In the genomic region with DNA sequence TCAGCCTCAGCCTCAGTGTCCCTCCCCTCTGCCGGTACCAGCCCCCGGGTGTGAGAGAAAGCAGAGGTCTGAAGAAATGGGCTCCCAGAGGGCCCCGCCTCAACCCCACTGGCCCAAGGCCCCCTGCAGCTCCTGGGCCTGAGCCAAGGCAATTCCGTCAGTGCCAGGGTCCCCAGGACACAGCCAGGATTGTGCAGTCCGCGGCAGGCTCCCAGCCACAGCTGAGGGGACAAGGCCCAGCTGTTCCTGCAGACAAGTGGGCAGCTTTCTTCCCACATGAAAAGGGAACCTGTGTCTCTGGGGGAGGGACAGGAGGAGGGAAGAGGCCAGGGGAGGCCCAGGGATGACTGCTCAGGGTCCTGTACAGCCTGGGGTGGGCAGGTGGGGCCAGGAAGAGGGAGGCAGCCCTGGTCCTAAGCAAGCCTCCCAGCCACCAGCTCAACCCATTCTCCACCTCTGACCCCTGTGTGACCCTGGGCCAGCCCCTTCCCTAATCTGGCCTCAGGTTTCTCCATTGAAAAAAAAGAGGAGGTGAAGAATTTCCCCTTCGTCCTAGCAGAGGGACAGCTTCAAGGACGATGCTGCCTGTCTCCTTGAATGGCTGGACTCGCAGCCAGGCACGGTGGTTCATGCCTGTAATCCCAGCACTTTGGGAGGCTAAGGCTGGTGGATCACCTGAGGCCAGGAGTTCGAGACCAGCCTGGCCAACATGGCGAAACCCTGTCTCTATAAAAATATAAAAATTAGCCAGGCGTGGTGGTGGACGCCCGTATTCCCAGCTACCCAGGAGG, we compare ENCODE assay signal across 26 cellular contexts. TPM values are rescaled to one million over a fixed set of nuclear protein-coding genes. Genes with fewer than 3 reads are reported as not detected.
DNase-seq lines count a peak whose midpoint lies in the region; TF ChIP-seq lines count a peak whose summit lies in the region.
"Had no signal": no experiment of that assay in that cellular context is flagged by ENCODE, and none has a peak within 500 bp of the region (broad histone marks: within the 10 kb centered on the region; RNA-seq: fewer than 3 reads in every experiment).

No MANE protein-coding gene starts in this region.

- no peaks in the 10 kb centered on the region for H3K9me3 ChIP-seq in MG63
- H3K9me3 ChIP-seq: ascending aorta, thoracic aorta had no signal

- no peak overlapping the region for H3K4me3 ChIP-seq in MG63
- H3K4me3 ChIP-seq: ascending aorta, thoracic aorta had no signal

- no peak overlapping the region for H3K27ac Mint-ChIP-seq in glutamatergic neuron (ENCODE audit: unreplicated experiment)
- H3K27ac Mint-ChIP-seq in nephron progenitor cell = no peak overlapping the region
- H3K27ac Mint-ChIP-seq: activated naive CD4-positive, alpha-beta T cell treated with anti-CD3 and anti-CD28 coated beads, Interleukin-2, amount 10 ng/mL, durations not matched to agents 7 days and 5 days; activated T-cell treated with anti-CD3 and anti-CD28 coated beads, Interleukin-2, amount 50 U/mL, for 24 hours; CD4-positive, alpha-beta T cell; naive thymus-derived CD8-positive, alpha-beta T cell; progenitor cell of endocrine pancreas had no signal

- peaks cover 3% of the 10 kb centered on the region for H3K4me1 Mint-ChIP-seq in glutamatergic neuron (ENCODE audit: low read depth, unreplicated experiment)
- H3K4me1 Mint-ChIP-seq in nephron progenitor cell = peaks cover 27% of the 10 kb centered on the region
- H3K4me1 Mint-ChIP-seq: activated naive CD4-positive, alpha-beta T cell treated with anti-CD3 and anti-CD28 coated beads, Interleukin-2, amount 10 ng/mL, durations not matched to agents 7 days and 5 days; central memory CD8-positive, alpha-beta T cell; naive thymus-derived CD8-positive, alpha-beta T cell had no signal

- H3K27me3 Mint-ChIP-seq in glutamatergic neuron (ENCODE audit: unreplicated experiment) (peaks cover 12% of the 10 kb centered on the region), nephron progenitor cell (ENCODE audit: low read depth, poor library complexity) (peaks cover 17% of the 10 kb centered on the region)
- H3K27me3 Mint-ChIP-seq: activated naive CD4-positive, alpha-beta T cell treated with anti-CD3 and anti-CD28 coated beads, Interleukin-2, amount 10 ng/mL, durations not matched to agents 7 days and 5 days had no signal

- H3K36me3 ChIP-seq in MG63 = no peaks in the 10 kb centered on the region
- H3K36me3 ChIP-seq: ascending aorta, thoracic aorta had no signal

- DNase-seq in anterior cingulate cortex (lab: John Stamatoyannopoulos, UW) (peak in 55 of 58 donors; percentile 33 to 98 (median 83)), glutamatergic neuron (peak; percentile 3), nephron progenitor cell (peak; percentile 29), superior temporal gyrus (ENCODE audit: extremely low spot score) (peak; percentile 96), KG1 (lab: John Stamatoyannopoulos, UW) (no peak), NOMO-1 (lab: John Stamatoyannopoulos, UW; ENCODE audit: unreplicated experiment in 2 of 2) (no peak), MG63 (no peak)
- DNase-seq: activated CD4-positive, alpha-beta T cell treated with anti-CD3 and anti-CD28 coated beads for 1 hour; activated naive CD4-positive, alpha-beta T cell treated with anti-CD3 and anti-CD28 coated beads, Interleukin-2, amount 10 ng/mL, durations not matched to agents 7 days and 5 days; activated T-cell treated with anti-CD3 and anti-CD28 coated beads, Interleukin-2, amount 50 U/mL, for 24 hours; CD4-positive, alpha-beta T cell; effector CD8-positive, alpha-beta T cell; foreskin melanocyte; HCEC 1CT; mesendoderm; NCI-H1048; NCI-H1930; NCI-H2227 treated with DMSO at 0.1 percent for 48 hours; NCI-H82; SHP77 treated with DMSO at 0.1 percent for 48 hours had no signal

- H3K4me3 Mint-ChIP-seq in glutamatergic neuron (ENCODE audit: unreplicated experiment) (no peak overlapping the region), nephron progenitor cell (no peak overlapping the region)
- H3K4me3 Mint-ChIP-seq: activated naive CD4-positive, alpha-beta T cell treated with anti-CD3 and anti-CD28 coated beads, Interleukin-2, amount 10 ng/mL, durations not matched to agents 7 days and 5 days; activated T-cell treated with anti-CD3 and anti-CD28 coated beads, Interleukin-2, amount 50 U/mL, for 24 hours; CD4-positive, alpha-beta T cell; central memory CD8-positive, alpha-beta T cell; naive thymus-derived CD8-positive, alpha-beta T cell had no signal

- TF ChIP-seq CTCF in glutamatergic neuron (IDR thresholded peaks at IDR 0.05; ENCODE audit: partially characterized antibody, unreplicated experiment) (no peak), nephron progenitor cell (IDR thresholded peaks at IDR 0.05) (no peak)

- H3K36me3 Mint-ChIP-seq in glutamatergic neuron (ENCODE audit: unreplicated experiment) (peaks cover 18% of the 10 kb centered on the region), nephron progenitor cell (ENCODE audit: low read depth) (no peaks in the 10 kb centered on the region)
- H3K36me3 Mint-ChIP-seq: activated naive CD4-positive, alpha-beta T cell treated with anti-CD3 and anti-CD28 coated beads, Interleukin-2, amount 10 ng/mL, durations not matched to agents 7 days and 5 days had no signal

- H3K27me3 ChIP-seq in MG63 = 0 out of 2 replicates have a peak, but pooled peaks cover 3% of the 10 kb centered on the region
- H3K27me3 ChIP-seq: ascending aorta had no signal

- H3K9me3 Mint-ChIP-seq in glutamatergic neuron (ENCODE audit: unreplicated experiment) (peaks cover 7% of the 10 kb centered on the region), nephron progenitor cell (no peaks in the 10 kb centered on the region)
- H3K9me3 Mint-ChIP-seq: activated naive CD4-positive, alpha-beta T cell treated with anti-CD3 and anti-CD28 coated beads, Interleukin-2, amount 10 ng/mL, durations not matched to agents 7 days and 5 days; activated T-cell treated with anti-CD3 and anti-CD28 coated beads, Interleukin-2, amount 50 U/mL, for 24 hours; CD4-positive, alpha-beta T cell; central memory CD8-positive, alpha-beta T cell had no signal

RNA-seq across cellular contexts. Expression of a gene that starts 20.6 kb away (rescaled TPM):
- total RNA-seq in glutamatergic neuron (ENCODE audit: unreplicated experiment) = 16.6 TPM
- not detected in 2 replicates for total RNA-seq in MG63 (2014; rRNA removed; shearing (Covaris generic); ENCODE audit: low replicate concordance)
- total RNA-seq: ascending aorta; CD4-positive, alpha-beta T cell; LHCN-M2; naive thymus-derived CD8-positive, alpha-beta T cell; progenitor cell of endocrine pancreas; thoracic aorta had no signal

Comparison
In these comparisons a context has a peak if more than half of its experiments do, and no peak if none do; other contexts are left out.
1. DNase-seq: peak in anterior cingulate cortex (55 of 58), glutamatergic neuron (single experiment), nephron progenitor cell (single experiment) and superior temporal gyrus (single experiment); none in KG1 (single experiment), NOMO-1 (0 of 2) and MG63 (single experiment).
2. RNA of a gene that starts 20.6 kb away (total RNA-seq): 16.6 TPM in glutamatergic neuron (single experiment); not detected in MG63; every median in the first group is over 10 times any median in the second.